ENCODE assay signal across 20 cellular contexts in genomic region chr1:226496616-226497015, GRCh38. TPM values are rescaled to one million over a fixed set of nuclear protein-coding genes. Genes with fewer than 3 reads are reported as not detected.
DNase-seq lines count a peak whose midpoint lies in the region; ATAC-seq and TF ChIP-seq lines count a peak whose summit lies in the region.
"Had no signal": no experiment of that assay in that cellular context is flagged by ENCODE, and none has a peak within 500 bp of the region (broad histone marks: within the 10 kb centered on the region; RNA-seq: fewer than 3 reads in every experiment).

No MANE protein-coding gene starts in this region.

- H3K36me3 ChIP-seq in GM23338 (ENCODE audit: insufficient read depth), result no peaks in the 10 kb centered on the region
- H3K36me3 ChIP-seq: SJCRH30 had no signal

- peak; percentile 26; the same call in 2 of the 3 replicates for ATAC-seq in GM23338
- ATAC-seq in T-helper 17 cell, result no peak
- ATAC-seq in stimulated activated memory B cell treated with anti-CD40 and anti-IgM and Interleukin-4, amounts not matched to agents 10 μg/mL and 1 μg/mL and 100 μg/mL, for 72 hours, result peak; percentile 20
- ATAC-seq in GM18909 (IDR thresholded peaks at IDR 0.05; ENCODE audit: poor library complexity, unreplicated experiment), result no peak
- ATAC-seq: GM12878, Panc1 had no signal

- H3K36me3 Mint-ChIP-seq in GM23338 (ENCODE audit: low read depth), result no peaks in the 10 kb centered on the region
- no peaks in the 10 kb centered on the region for H3K36me3 Mint-ChIP-seq in T-helper 17 cell (ENCODE audit: low read depth)
- no peaks in the 10 kb centered on the region for H3K36me3 Mint-ChIP-seq in stimulated activated memory B cell treated with anti-CD40 and anti-IgM and Interleukin-4, amounts not matched to agents 10 μg/mL and 1 μg/mL and 100 μg/mL, for 72 hours
- H3K36me3 Mint-ChIP-seq: CD4-positive, CD25-positive, alpha-beta regulatory T cell had no signal

- DNase-seq in GM23338 (ENCODE audit: low spot score) (no peak), T-helper 17 cell (no peak), inferior parietal cortex (ENCODE audit: extremely low spot score) (peak; percentile 28), NCI-H1048 (lab: John Stamatoyannopoulos, UW) (no peak)
- no peak for DNase-seq in stimulated activated CD4-positive, alpha-beta T cell treated with anti-CD3 and anti-CD28 coated beads, Interleukin-12 subunit alpha, Interleukin-12 subunit beta, amount 100 ng/mL, for 4 hours
- DNase-seq: CD4-positive, CD25-positive, alpha-beta regulatory T cell; DMS79; GM23248; KG1; NCI-H1092 treated with DMSO at 0.1 percent for 48 hours; NCI-H1930; NCI-H226; NCI-H510A treated with DMSO at 0.1 percent for 48 hours; NK-92 treated with Interleukin-12 subunit alpha and Interleukin-12 subunit beta, amount 100 ng/mL, for 24 hours; SJCRH30 had no signal

- no peak overlapping the region for H2AFZ ChIP-seq in GM23338
- H2AFZ ChIP-seq: GM23248 had no signal

- H3K4me1 Mint-ChIP-seq in GM23338 (peaks cover 30% of the 10 kb centered on the region), T-helper 17 cell (no peaks in the 10 kb centered on the region)
- peaks cover 3% of the 10 kb centered on the region for H3K4me1 Mint-ChIP-seq in stimulated activated memory B cell treated with anti-CD40 and anti-IgM and Interleukin-4, amounts not matched to agents 10 μg/mL and 1 μg/mL and 100 μg/mL, for 72 hours
- H3K4me1 Mint-ChIP-seq: CD4-positive, CD25-positive, alpha-beta regulatory T cell had no signal

- H3K4me3 Mint-ChIP-seq in GM23338 (no peak overlapping the region), T-helper 17 cell (no peak overlapping the region)
- no peak overlapping the region for H3K4me3 Mint-ChIP-seq in stimulated activated memory B cell treated with anti-CD40 and anti-IgM and Interleukin-4, amounts not matched to agents 10 μg/mL and 1 μg/mL and 100 μg/mL, for 72 hours
- H3K4me3 Mint-ChIP-seq: CD4-positive, CD25-positive, alpha-beta regulatory T cell had no signal

- no peak overlapping the region for H3K27ac Mint-ChIP-seq in GM23338
- H3K27ac Mint-ChIP-seq in T-helper 17 cell, result peak overlapping the region; percentile 3
- H3K27ac Mint-ChIP-seq in stimulated activated memory B cell treated with anti-CD40 and anti-IgM and Interleukin-4, amounts not matched to agents 10 μg/mL and 1 μg/mL and 100 μg/mL, for 72 hours, result no peak overlapping the region
- H3K27ac Mint-ChIP-seq: CD4-positive, CD25-positive, alpha-beta regulatory T cell had no signal

- no peak overlapping the region for H3K27ac ChIP-seq in GM23338 (ENCODE audit: low read depth)
- H3K27ac ChIP-seq: GM23248, SJCRH30 had no signal

- peak overlapping the region; percentile 13; the same call in 1 of the 2 replicates for H3K4me3 ChIP-seq in GM23338
- H3K4me3 ChIP-seq: GM12878, GM23248, SJCRH30 had no signal

- H3F3A ChIP-seq in GM23338 (replicated peaks; ENCODE audit: low read depth), result no peaks in the 10 kb centered on the region

- H3K27me3 Mint-ChIP-seq in GM23338 (ENCODE audit: insufficient read depth, low read depth, poor library complexity), result peaks cover 10% of the 10 kb centered on the region
- H3K27me3 Mint-ChIP-seq in T-helper 17 cell, result peaks cover 20% of the 10 kb centered on the region
- H3K27me3 Mint-ChIP-seq in stimulated activated memory B cell treated with anti-CD40 and anti-IgM and Interleukin-4, amounts not matched to agents 10 μg/mL and 1 μg/mL and 100 μg/mL, for 72 hours, result no peaks in the 10 kb centered on the region

- no peaks in the 10 kb centered on the region for H3K9me3 ChIP-seq in T-helper 17 cell (ENCODE audit: control insufficient read depth, low read length, poor library complexity, severe bottlenecking)

- H3K27me3 ChIP-seq in GM23338 (ENCODE audit: insufficient read depth), result no peaks in the 10 kb centered on the region
- H3K27me3 ChIP-seq: SJCRH30 had no signal

- H4K20me1 ChIP-seq in GM23338 (replicated peaks; ENCODE audit: insufficient read depth), result no peaks in the 10 kb centered on the region

- H3K9me3 Mint-ChIP-seq in GM23338, result no peaks in the 10 kb centered on the region; the same call in 2 of the 3 replicates
- no peaks in the 10 kb centered on the region for H3K9me3 Mint-ChIP-seq in stimulated activated memory B cell treated with anti-CD40 and anti-IgM and Interleukin-4, amounts not matched to agents 10 μg/mL and 1 μg/mL and 100 μg/mL, for 72 hours

- H3K4me1 ChIP-seq in GM23338 (ENCODE audit: insufficient read depth), result peaks cover 25% of the 10 kb centered on the region
- H3K4me1 ChIP-seq: SJCRH30 had no signal

- no peaks in the 10 kb centered on the region for H3K9me2 ChIP-seq in GM23338 (ENCODE audit: insufficient read depth)

- H3K4me2 ChIP-seq in GM23338, result peak overlapping the region; percentile 59

- TF ChIP-seq CTCF in GM23338 (conservative IDR thresholded peaks at IDR 0.05; ENCODE audit: low read depth in 2 of 2), result no peak

- no peaks in the 10 kb centered on the region for H3K79me2 ChIP-seq in GM23338 (replicated peaks; ENCODE audit: insufficient read depth)

TF ChIP-seq in GM23338, 12 proteins besides CTCF, POLR2A, EP300 and RAD21 (continues in another document):
- TF ChIP-seq JUNB (IDR thresholded peaks at IDR 0.05; ENCODE audit: unreplicated experiment) (no peak), POLR2AphosphoS5 (IDR thresholded peaks at IDR 0.05; ENCODE audit: low read depth) (no peak), STAT1 (IDR thresholded peaks at IDR 0.05; ENCODE audit: unreplicated experiment) (no peak), ZNF114 (CRISPR knock-in tag; IDR thresholded peaks at IDR 0.05) (no peak)
- TF ChIP-seq, protein P1, sequence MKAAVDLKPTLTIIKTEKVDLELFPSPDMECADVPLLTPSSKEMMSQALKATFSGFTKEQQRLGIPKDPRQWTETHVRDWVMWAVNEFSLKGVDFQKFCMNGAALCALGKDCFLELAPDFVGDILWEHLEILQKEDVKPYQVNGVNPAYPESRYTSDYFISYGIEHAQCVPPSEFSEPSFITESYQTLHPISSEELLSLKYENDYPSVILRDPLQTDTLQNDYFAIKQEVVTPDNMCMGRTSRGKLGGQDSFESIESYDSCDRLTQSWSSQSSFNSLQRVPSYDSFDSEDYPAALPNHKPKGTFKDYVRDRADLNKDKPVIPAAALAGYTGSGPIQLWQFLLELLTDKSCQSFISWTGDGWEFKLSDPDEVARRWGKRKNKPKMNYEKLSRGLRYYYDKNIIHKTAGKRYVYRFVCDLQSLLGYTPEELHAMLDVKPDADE (IDR thresholded peaks at IDR 0.05), result no peak
- TF ChIP-seq, protein P2, sequence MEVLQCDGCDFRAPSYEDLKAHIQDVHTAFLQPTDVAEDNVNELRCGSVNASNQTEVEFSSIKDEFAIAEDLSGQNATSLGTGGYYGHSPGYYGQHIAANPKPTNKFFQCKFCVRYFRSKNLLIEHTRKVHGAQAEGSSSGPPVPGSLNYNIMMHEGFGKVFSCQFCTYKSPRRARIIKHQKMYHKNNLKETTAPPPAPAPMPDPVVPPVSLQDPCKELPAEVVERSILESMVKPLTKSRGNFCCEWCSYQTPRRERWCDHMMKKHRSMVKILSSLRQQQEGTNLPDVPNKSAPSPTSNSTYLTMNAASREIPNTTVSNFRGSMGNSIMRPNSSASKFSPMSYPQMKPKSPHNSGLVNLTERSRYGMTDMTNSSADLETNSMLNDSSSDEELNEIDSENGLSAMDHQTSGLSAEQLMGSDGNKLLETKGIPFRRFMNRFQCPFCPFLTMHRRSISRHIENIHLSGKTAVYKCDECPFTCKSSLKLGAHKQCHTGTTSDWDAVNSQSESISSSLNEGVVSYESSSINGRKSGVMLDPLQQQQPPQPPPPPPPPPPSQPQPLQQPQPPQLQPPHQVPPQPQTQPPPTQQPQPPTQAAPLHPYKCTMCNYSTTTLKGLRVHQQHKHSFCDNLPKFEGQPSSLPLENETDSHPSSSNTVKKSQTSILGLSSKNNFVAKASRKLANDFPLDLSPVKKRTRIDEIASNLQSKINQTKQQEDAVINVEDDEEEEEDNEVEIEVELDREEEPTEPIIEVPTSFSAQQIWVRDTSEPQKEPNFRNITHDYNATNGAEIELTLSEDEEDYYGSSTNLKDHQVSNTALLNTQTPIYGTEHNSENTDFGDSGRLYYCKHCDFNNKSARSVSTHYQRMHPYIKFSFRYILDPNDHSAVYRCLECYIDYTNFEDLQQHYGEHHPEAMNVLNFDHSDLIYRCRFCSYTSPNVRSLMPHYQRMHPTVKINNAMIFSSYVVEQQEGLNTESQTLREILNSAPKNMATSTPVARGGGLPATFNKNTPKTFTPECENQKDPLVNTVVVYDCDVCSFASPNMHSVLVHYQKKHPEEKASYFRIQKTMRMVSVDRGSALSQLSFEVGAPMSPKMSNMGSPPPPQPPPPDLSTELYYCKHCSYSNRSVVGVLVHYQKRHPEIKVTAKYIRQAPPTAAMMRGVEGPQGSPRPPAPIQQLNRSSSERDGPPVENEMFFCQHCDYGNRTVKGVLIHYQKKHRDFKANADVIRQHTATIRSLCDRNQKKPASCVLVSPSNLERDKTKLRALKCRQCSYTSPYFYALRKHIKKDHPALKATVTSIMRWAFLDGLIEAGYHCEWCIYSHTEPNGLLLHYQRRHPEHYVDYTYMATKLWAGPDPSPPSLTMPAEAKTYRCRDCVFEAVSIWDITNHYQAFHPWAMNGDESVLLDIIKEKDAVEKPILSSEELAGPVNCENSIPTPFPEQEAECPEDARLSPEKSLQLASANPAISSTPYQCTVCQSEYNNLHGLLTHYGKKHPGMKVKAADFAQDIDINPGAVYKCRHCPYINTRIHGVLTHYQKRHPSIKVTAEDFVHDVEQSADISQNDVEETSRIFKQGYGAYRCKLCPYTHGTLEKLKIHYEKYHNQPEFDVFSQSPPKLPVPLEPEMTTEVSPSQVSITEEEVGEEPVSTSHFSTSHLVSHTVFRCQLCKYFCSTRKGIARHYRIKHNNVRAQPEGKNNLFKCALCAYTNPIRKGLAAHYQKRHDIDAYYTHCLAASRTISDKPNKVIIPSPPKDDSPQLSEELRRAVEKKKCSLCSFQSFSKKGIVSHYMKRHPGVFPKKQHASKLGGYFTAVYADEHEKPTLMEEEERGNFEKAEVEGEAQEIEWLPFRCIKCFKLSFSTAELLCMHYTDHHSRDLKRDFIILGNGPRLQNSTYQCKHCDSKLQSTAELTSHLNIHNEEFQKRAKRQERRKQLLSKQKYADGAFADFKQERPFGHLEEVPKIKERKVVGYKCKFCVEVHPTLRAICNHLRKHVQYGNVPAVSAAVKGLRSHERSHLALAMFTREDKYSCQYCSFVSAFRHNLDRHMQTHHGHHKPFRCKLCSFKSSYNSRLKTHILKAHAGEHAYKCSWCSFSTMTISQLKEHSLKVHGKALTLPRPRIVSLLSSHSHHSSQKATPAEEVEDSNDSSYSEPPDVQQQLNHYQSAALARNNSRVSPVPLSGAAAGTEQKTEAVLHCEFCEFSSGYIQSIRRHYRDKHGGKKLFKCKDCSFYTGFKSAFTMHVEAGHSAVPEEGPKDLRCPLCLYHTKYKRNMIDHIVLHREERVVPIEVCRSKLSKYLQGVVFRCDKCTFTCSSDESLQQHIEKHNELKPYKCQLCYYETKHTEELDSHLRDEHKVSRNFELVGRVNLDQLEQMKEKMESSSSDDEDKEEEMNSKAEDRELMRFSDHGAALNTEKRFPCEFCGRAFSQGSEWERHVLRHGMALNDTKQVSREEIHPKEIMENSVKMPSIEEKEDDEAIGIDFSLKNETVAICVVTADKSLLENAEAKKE (CRISPR knock-in tag; IDR thresholded peaks at IDR 0.05), result no peak

RNA-seq across cellular contexts. Expression of gene STUM, which starts 51.9 kb away (rescaled TPM):
- total RNA-seq in GM23338 (2014; rRNA removed; shearing (Covaris generic)), result 0.74 and 1.3 TPM in 2 replicates
- polyA plus RNA-seq in GM23338 (2016; fragmentation: Nextera tagmentation; extraction: Ambion mirVana), result 0.23 and 0.40 TPM in 2 replicates
- total RNA-seq in T-helper 17 cell, result not detected
- total RNA-seq: CD4-positive, CD25-positive, alpha-beta regulatory T cell had no signal
- polyA plus RNA-seq: BJ, GM23248 had no signal

Comparison
In these comparisons a context has a peak if more than half of its experiments do, and no peak if none do; other contexts are left out.
1. ATAC-seq: peak in GM23338 (single experiment) and stimulated activated memory B cell treated with anti-CD40 and anti-IgM and Interleukin-4, amounts not matched to agents 10 μg/mL and 1 μg/mL and 100 μg/mL, for 72 hours (single experiment); none in T-helper 17 cell (single experiment) and GM18909 (single experiment).